ENCODE assay signal across 18 cellular contexts in genomic region chr12:124515981-124516380, GRCh38. TPM values are rescaled to one million over a fixed set of nuclear protein-coding genes. Genes with fewer than 3 reads are reported as not detected.
A peak's percentile ranks its signal among the peaks of the same experiment; 100 is the strongest.
DNase-seq lines count a peak whose midpoint lies in the region; ATAC-seq and TF ChIP-seq lines count a peak whose summit lies in the region.
"Had no signal": no experiment of that assay in that cellular context is flagged by ENCODE, and none has a peak within 500 bp of the region (broad histone marks: within the 10 kb centered on the region; RNA-seq: fewer than 3 reads in every experiment).

No MANE protein-coding gene starts in this region.

- H3K4me3 ChIP-seq in coronary artery (peak overlapping the region; percentile 74), suprapubic skin (peak overlapping the region; percentile 56), left lung (no peak overlapping the region)

- no peak overlapping the region for H3K27ac Mint-ChIP-seq in T-helper 17 cell
- H3K27ac Mint-ChIP-seq: activated naive CD8-positive, alpha-beta T cell had no signal

- no peak for TF ChIP-seq POLR2A in suprapubic skin (IDR thresholded peaks at IDR 0.05)

- TF ChIP-seq RAD21 in Ishikawa (IDR thresholded peaks at IDR 0.05; ENCODE audit: low read depth) = no peak

- H3K36me3 ChIP-seq in suprapubic skin (no peaks in the 10 kb centered on the region), left lung (peaks cover 0 to 4% of the 10 kb centered on the region in 2 donors)

- TF ChIP-seq EP300 in Ishikawa (IDR thresholded peaks at IDR 0.05; ENCODE audit: borderline replicate concordance) (no peak), suprapubic skin (IDR thresholded peaks at IDR 0.05) (no peak)

- H3K9me3 ChIP-seq in suprapubic skin = no peaks in the 10 kb centered on the region
- no peaks in the 10 kb centered on the region for H3K9me3 ChIP-seq in left lung
- no peaks in the 10 kb centered on the region for H3K9me3 ChIP-seq in T-helper 17 cell (ENCODE audit: control insufficient read depth, low read length, poor library complexity, severe bottlenecking)
- H3K9me3 ChIP-seq: MG63 had no signal

- H3K27ac ChIP-seq in coronary artery = peak overlapping the region; percentile 100
- H3K27ac ChIP-seq in suprapubic skin = peak overlapping the region; percentile 95
- peak overlapping the region in 1 of 2 donors; percentile 5 for H3K27ac ChIP-seq in left lung
- H3K27ac ChIP-seq: foreskin keratinocyte had no signal

- intact Hi-C loops in left lung (cut with DNase I) = no loop called here

- H3K4me1 Mint-ChIP-seq in T-helper 17 cell = peaks cover 16% of the 10 kb centered on the region

- H3K4me3 Mint-ChIP-seq in T-helper 17 cell = no peak overlapping the region
- H3K4me3 Mint-ChIP-seq: activated naive CD8-positive, alpha-beta T cell; CD4-positive, CD25-positive, alpha-beta regulatory T cell had no signal

- peaks cover 91% of the 10 kb centered on the region for H3K4me1 ChIP-seq in suprapubic skin
- peaks cover 57 to 85% of the 10 kb centered on the region in 2 donors for H3K4me1 ChIP-seq in left lung

- no peak for DNase-seq in coronary artery (ENCODE audit: low spot score)
- peak; percentile 66 for DNase-seq in myocyte (ENCODE audit: low read depth)
- DNase-seq in suprapubic skin (ENCODE audit: low spot score in 2 of 2) = no peak
- DNase-seq in left lung = no peak
- DNase-seq in T-helper 17 cell = no peak
- DNase-seq in ecto neural progenitor cell (ENCODE audit: low spot score) = no peak
- no peak for DNase-seq in activated CD4-positive, CD25-positive, alpha-beta regulatory T cell (lab: John Stamatoyannopoulos, UW)
- DNase-seq: CD4-positive, CD25-positive, alpha-beta regulatory T cell; dermis blood vessel endothelial cell; foreskin keratinocyte; GF-D8; MG63; NCI-H226; PC-9; stimulated activated CD4-positive, alpha-beta T cell treated with anti-CD3 and anti-CD28 coated beads, Interleukin-1b, Interleukin-23, amount 100 ng/mL, for 48 hours; T-helper 2 cell had no signal

- H3K27me3 ChIP-seq in suprapubic skin = no peaks in the 10 kb centered on the region
- H3K27me3 ChIP-seq in left lung = peaks cover 0 to 5% of the 10 kb centered on the region in 2 donors
- H3K27me3 ChIP-seq: foreskin keratinocyte, MG63 had no signal

- H3K27me3 Mint-ChIP-seq in T-helper 17 cell = no peaks in the 10 kb centered on the region
- H3K27me3 Mint-ChIP-seq: activated naive CD8-positive, alpha-beta T cell; CD4-positive, CD25-positive, alpha-beta regulatory T cell had no signal

- ATAC-seq in left lung = no peak
- no peak for ATAC-seq in T-helper 17 cell
- ATAC-seq: foreskin keratinocyte had no signal

- H3K36me3 Mint-ChIP-seq in T-helper 17 cell (ENCODE audit: low read depth) = no peaks in the 10 kb centered on the region

- TF ChIP-seq CTCF in coronary artery (IDR thresholded peaks at IDR 0.05) = no peak
- no peak for TF ChIP-seq CTCF in suprapubic skin (IDR thresholded peaks at IDR 0.05)
- TF ChIP-seq CTCF in left lung (IDR thresholded peaks at IDR 0.05) = no peak

- WGBS in suprapubic skin = no CpG with 5 or more reads among the region's 15 CpGs

TF ChIP-seq in Ishikawa, 13 proteins besides CTCF, POLR2A, EP300 and RAD21:
- TF ChIP-seq USF1 (IDR thresholded peaks at IDR 0.05) = no peak
- TF ChIP-seq TEAD4 (IDR thresholded peaks at IDR 0.05) = no peak
- 0 out of 2 replicates have a peak, but pooled peaks have one; percentile 15 for TF ChIP-seq NFIC (IDR thresholded peaks at IDR 0.05)
- no peak for TF ChIP-seq CEBPB (IDR thresholded peaks at IDR 0.05)
- no peak for TF ChIP-seq YY1 (IDR thresholded peaks at IDR 0.05; ENCODE audit: low read depth)
- TF ChIP-seq ZBTB7A (IDR thresholded peaks at IDR 0.05; ENCODE audit: low read depth) = no peak
- no peak for TF ChIP-seq MAX (IDR thresholded peaks at IDR 0.05)
- TF ChIP-seq REST (IDR thresholded peaks at IDR 0.05; ENCODE audit: low read depth) = no peak

RNA-seq across cellular contexts. Expression of gene NCOR2, which starts 51.4 kb away (rescaled TPM):
- total RNA-seq in myocyte (61.4 and 98.9 TPM in 2 replicates), suprapubic skin (100 to 1,000 TPM; 111 to 264 (median 187) TPM), left lung (100 to 1,000 TPM; 289 to 331 TPM), T-helper 17 cell (100 to 1,000 TPM; 107 to 119 TPM)
- polyA plus RNA-seq in myocyte (2012) = 165 TPM

Comparison
In these comparisons a context has a peak if more than half of its experiments do, and no peak if none do; other contexts are left out.
1. H3K4me3 ChIP-seq: peak in coronary artery (single experiment) and suprapubic skin (single experiment); none in left lung (0 of 2).